In the genomic region with DNA sequence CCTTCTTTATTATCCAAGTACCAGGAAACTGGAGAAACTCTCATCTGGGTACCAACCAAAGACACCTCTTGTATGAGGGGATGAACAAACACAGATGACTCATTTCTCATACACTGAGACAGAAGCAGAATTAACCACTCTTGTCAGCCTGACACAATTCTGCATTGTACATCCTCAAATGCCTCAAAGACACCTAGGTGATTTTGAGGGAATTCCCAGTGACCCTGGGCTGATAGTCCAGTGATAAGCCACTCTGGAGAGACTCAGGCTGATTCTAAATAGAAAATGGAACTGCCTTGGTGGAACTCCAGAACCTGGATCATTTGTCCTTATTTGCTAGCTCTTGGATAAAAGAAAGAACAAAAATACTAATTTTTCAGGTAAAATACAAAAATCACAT, we compare ENCODE assay signal across 10 cellular contexts. TPM values are rescaled to one million over a fixed set of nuclear protein-coding genes. Genes with fewer than 3 reads are reported as not detected.
A peak's percentile ranks its signal among the peaks of the same experiment; 100 is the strongest.
DNase-seq lines count a peak whose midpoint lies in the region; ATAC-seq and TF ChIP-seq lines count a peak whose summit lies in the region.
"Not testable (repeated sequence)": the region's sequence is repeated elsewhere in the genome, so short reads cannot be mapped to it uniquely, and the experiment has no call there.
"Had no signal": no experiment of that assay in that cellular context is flagged by ENCODE, and none has a peak within 500 bp of the region (broad histone marks: within the 10 kb centered on the region; RNA-seq: fewer than 3 reads in every experiment).

No MANE protein-coding gene starts in this region.

- not testable (repeated sequence) for H3K4me3 Mint-ChIP-seq in GM23338; stimulated activated naive B cell treated with anti-CD40 and anti-IgM and Interleukin-4, amounts not matched to agents 10 μg/mL and 1 μg/mL and 100 μg/mL, for 72 hours; stimulated activated naive CD8-positive, alpha-beta T cell treated with anti-CD3 and anti-CD28 coated beads, Interleukin-15, amount 100 ng/mL, for 72 hours

- not testable (repeated sequence) for H3F3A ChIP-seq in GM23338 (replicated peaks; ENCODE audit: low read depth)

- not testable (repeated sequence) for ATAC-seq in GM23338
- ATAC-seq in stimulated activated naive B cell treated with anti-CD40 and anti-IgM and Interleukin-4, amounts not matched to agents 10 μg/mL and 1 μg/mL and 100 μg/mL, for 72 hours (replicated peaks): peak in 1 of 2 donors; percentile 80
- peak; percentile 60 for ATAC-seq in stimulated activated naive CD8-positive, alpha-beta T cell treated with anti-CD3 and anti-CD28 coated beads, Interleukin-15, amount 100 ng/mL, for 72 hours

- H3K9me3 ChIP-seq in OCI-LY3 (ENCODE audit: insufficient read depth, low read length): not testable (repeated sequence)

- H3K9ac ChIP-seq in OCI-LY3 (ENCODE audit: low read length): not testable (repeated sequence)

- DNase-seq in DMS53 (lab: John Stamatoyannopoulos, UW) (peak; percentile 71), DMS53 treated with DMSO at 0.1 percent for 48 hours (lab: John Stamatoyannopoulos, UW; ENCODE audit: unreplicated experiment) (peak; percentile 45)
- not testable (repeated sequence) for DNase-seq in GM23338 (ENCODE audit: low spot score); stimulated activated naive CD8-positive, alpha-beta T cell treated with anti-CD3 and anti-CD28 coated beads, Interleukin-15, amount 100 ng/mL, for 72 hours
- peak; percentile 13 for DNase-seq in stimulated activated naive B cell treated with anti-CD40 and anti-IgM and Interleukin-4, amounts not matched to agents 10 μg/mL and 1 μg/mL and 100 μg/mL, for 72 hours

- not testable (repeated sequence) for H3K36me3 ChIP-seq in GM23338 (ENCODE audit: insufficient read depth); OCI-LY3 (replicated peaks; ENCODE audit: low read depth, low read length)

- H3K4me1 ChIP-seq in GM23338 (ENCODE audit: insufficient read depth): not testable (repeated sequence)
- peaks cover 21% of the 10 kb centered on the region for H3K4me1 ChIP-seq in OCI-LY3 (ENCODE audit: low read length)

- not testable (repeated sequence) for H2AFZ ChIP-seq in GM23338; OCI-LY3 (ENCODE audit: low read depth, low read length)

- H3K27me3 ChIP-seq in GM23338 (ENCODE audit: insufficient read depth); OCI-LY3 (ENCODE audit: low read depth, low read length): not testable (repeated sequence)

- H3K9me3 Mint-ChIP-seq in GM23338; stimulated activated naive B cell treated with anti-CD40 and anti-IgM and Interleukin-4, amounts not matched to agents 10 μg/mL and 1 μg/mL and 100 μg/mL, for 72 hours; stimulated activated naive CD8-positive, alpha-beta T cell treated with anti-CD3 and anti-CD28 coated beads, Interleukin-15, amount 100 ng/mL, for 72 hours: not testable (repeated sequence)

- not testable (repeated sequence) for H3K9me2 ChIP-seq in GM23338 (ENCODE audit: insufficient read depth)

- not testable (repeated sequence) for H4K20me1 ChIP-seq in GM23338 (replicated peaks; ENCODE audit: insufficient read depth); OCI-LY3 (ENCODE audit: insufficient read depth, low read length)

- H3K4me2 ChIP-seq in GM23338: 0 out of 2 replicates have a peak overlapping the region, but pooled peaks have one; percentile 19
- peak overlapping the region; percentile 0; the same call in 1 of the 2 replicates for H3K4me2 ChIP-seq in OCI-LY3 (ENCODE audit: low read length)

- TF ChIP-seq CTCF in GM23338 (conservative IDR thresholded peaks at IDR 0.05; ENCODE audit: low read depth in 2 of 2); OCI-LY3 (IDR thresholded peaks at IDR 0.05; ENCODE audit: low read depth, low read length): not testable (repeated sequence)

- not testable (repeated sequence) for H3K79me2 ChIP-seq in GM23338 (replicated peaks; ENCODE audit: insufficient read depth); OCI-LY3 (ENCODE audit: low read length)

- peaks cover 12% of the 10 kb centered on the region; the same call in 2 of the 3 replicates for H3K4me1 Mint-ChIP-seq in GM23338
- H3K4me1 Mint-ChIP-seq in stimulated activated naive B cell treated with anti-CD40 and anti-IgM and Interleukin-4, amounts not matched to agents 10 μg/mL and 1 μg/mL and 100 μg/mL, for 72 hours; stimulated activated naive CD8-positive, alpha-beta T cell treated with anti-CD3 and anti-CD28 coated beads, Interleukin-15, amount 100 ng/mL, for 72 hours: not testable (repeated sequence)

- H3K36me3 Mint-ChIP-seq in GM23338 (ENCODE audit: low read depth); stimulated activated naive B cell treated with anti-CD40 and anti-IgM and Interleukin-4, amounts not matched to agents 10 μg/mL and 1 μg/mL and 100 μg/mL, for 72 hours: not testable (repeated sequence)

- H3K27ac ChIP-seq in GM23338 (ENCODE audit: low read depth); OCI-LY3 (ENCODE audit: low read length): not testable (repeated sequence)

- H3K27ac Mint-ChIP-seq in GM23338; stimulated activated naive CD8-positive, alpha-beta T cell treated with anti-CD3 and anti-CD28 coated beads, Interleukin-15, amount 100 ng/mL, for 72 hours: not testable (repeated sequence)
- peak overlapping the region; percentile 6 for H3K27ac Mint-ChIP-seq in stimulated activated naive B cell treated with anti-CD40 and anti-IgM and Interleukin-4, amounts not matched to agents 10 μg/mL and 1 μg/mL and 100 μg/mL, for 72 hours

- not testable (repeated sequence) for H3K4me3 ChIP-seq in GM23338; OCI-LY3 (ENCODE audit: low read length)

- not testable (repeated sequence) for H3K27me3 Mint-ChIP-seq in GM23338 (ENCODE audit: insufficient read depth, low read depth, poor library complexity); stimulated activated naive B cell treated with anti-CD40 and anti-IgM and Interleukin-4, amounts not matched to agents 10 μg/mL and 1 μg/mL and 100 μg/mL, for 72 hours; stimulated activated naive CD8-positive, alpha-beta T cell treated with anti-CD3 and anti-CD28 coated beads, Interleukin-15, amount 100 ng/mL, for 72 hours

RNA-seq across cellular contexts. Expression of a gene that starts 19.1 kb away (rescaled TPM):
- 101 and 122 TPM in 2 replicates for total RNA-seq in GM23338 (2014; rRNA removed; shearing (Covaris generic))
- polyA plus RNA-seq in GM23338 (2016; fragmentation: Nextera tagmentation; extraction: Ambion mirVana): 99.0 and 102 TPM in 2 replicates
- total RNA-seq: G401 had no signal
- polyA plus RNA-seq: A549, CD14-positive monocyte had no signal

RNA-seq across cellular contexts. Expression of a gene that starts 19.4 kb away (rescaled TPM):
- total RNA-seq in GM23338 (2014; rRNA removed; shearing (Covaris generic)): 17.4 and 25.1 TPM in 2 replicates
- polyA plus RNA-seq in GM23338 (2016; fragmentation: Nextera tagmentation; extraction: Ambion mirVana): 38.3 and 45.1 TPM in 2 replicates
- total RNA-seq: A673, G401 had no signal
- polyA plus RNA-seq: A549 had no signal
